36 cellular contexts compared by ENCODE assay signal in genomic region chr2:97698530-97698929, GRCh38. TPM values are rescaled to one million over a fixed set of nuclear protein-coding genes. Genes with fewer than 3 reads are reported as not detected.
"Had no signal": no experiment of that assay in that cellular context is flagged by ENCODE, and none has a peak within 500 bp of the region (broad histone marks: within the 10 kb centered on the region; RNA-seq: fewer than 3 reads in every experiment).

No MANE protein-coding gene starts in this region.

- H3K27me3 ChIP-seq: body of pancreas, breast epithelium, MG63 had no signal

- H3K4me3 ChIP-seq: body of pancreas, breast epithelium, MG63 had no signal

- H3K27ac Mint-ChIP-seq: activated B cell treated with CpG ODN at 0.5 μM for 24 hours; activated CD8-positive, alpha-beta T cell treated with anti-CD3 and anti-CD28 coated beads for 36 hours; activated naive CD8-positive, alpha-beta T cell treated with anti-CD3 and anti-CD28 coated beads for 36 hours; activated T-cell treated with anti-CD3 and anti-CD28 coated beads, Interleukin-2, amount 50 U/mL, for 72 hours; activated T-helper 17 cell treated with anti-CD3 and anti-CD28 coated beads, Interleukin-2, amount 50 U/mL, for 72 hours had no signal

- H3K27me3 Mint-ChIP-seq: activated CD8-positive, alpha-beta T cell treated with anti-CD3 and anti-CD28 coated beads for 36 hours; activated naive CD8-positive, alpha-beta T cell treated with anti-CD3 and anti-CD28 coated beads for 36 hours; activated T-helper 17 cell treated with anti-CD3 and anti-CD28 coated beads, Interleukin-2, amount 50 U/mL, for 72 hours had no signal

- H3K9me3 ChIP-seq: body of pancreas, breast epithelium had no signal

- FAIRE-seq: astrocyte had no signal

- H3K4me1 ChIP-seq: breast epithelium had no signal

- H3K27ac ChIP-seq: body of pancreas, breast epithelium, VCaP had no signal

- DNase-seq: activated B cell treated with CpG ODN at 0.5 μM for 24 hours; activated CD4-positive, alpha-beta T cell treated with anti-CD3 and anti-CD28 coated beads for 4 hours; activated CD4-positive, alpha-beta T cell treated with anti-CD3 and anti-CD28 coated beads, Interleukin-2, amount 50 U/mL, for 1 hour; activated CD4-positive, CD25-positive, alpha-beta regulatory T cell treated with anti-CD3 and anti-CD28 coated beads, Interleukin-2, amount 50 U/mL, for 72 hours; activated CD8-positive, alpha-beta T cell treated with anti-CD3 and anti-CD28 coated beads for 36 hours; activated effector memory CD4-positive, alpha-beta T cell treated with anti-CD3 and anti-CD28 coated beads, Interleukin-2, amount 50 U/mL, for 16 hours; activated naive CD4-positive, alpha-beta T cell; activated naive CD4-positive, alpha-beta T cell treated with anti-CD3 and anti-CD28 coated beads, Interleukin-2, amount 50 U/mL, for 16 hours; activated naive CD8-positive, alpha-beta T cell treated with anti-CD3 and anti-CD28 coated beads for 36 hours; activated T-cell treated with anti-CD3 and anti-CD28 coated beads, Interleukin-2, amount 50 U/mL, for 1 hour; activated T-cell treated with anti-CD3 and anti-CD28 coated beads, Interleukin-2, amount 50 U/mL, for 72 hours; amygdala; body of pancreas; caudate nucleus; cerebellar nuclear complex; Kasumi-1; KBM-7; MG63; NCI-H1048; NCI-H1105 treated with DMSO at 0.1 percent for 48 hours; NCI-H1436; NCI-H1694 treated with DMSO at 0.1 percent for 48 hours; NCI-H2029; NCI-H345; NCI-H524 treated with DMSO at 0.1 percent for 48 hours; NK-92 treated with Interleukin-12 subunit alpha and Interleukin-12 subunit beta, amount 100 ng/mL, for 24 hours; Right ventricle myocardium superior; SW 1271; T-helper 1 cell; T-helper 2 cell; T-helper 9 cell had no signal

- H3K9me3 Mint-ChIP-seq: activated B cell treated with CpG ODN at 0.5 μM for 24 hours; activated CD8-positive, alpha-beta T cell treated with anti-CD3 and anti-CD28 coated beads for 36 hours; activated naive CD8-positive, alpha-beta T cell treated with anti-CD3 and anti-CD28 coated beads for 36 hours; activated T-cell treated with anti-CD3 and anti-CD28 coated beads, Interleukin-2, amount 50 U/mL, for 72 hours; activated T-helper 17 cell treated with anti-CD3 and anti-CD28 coated beads, Interleukin-2, amount 50 U/mL, for 72 hours had no signal

- ATAC-seq: activated CD8-positive, alpha-beta T cell treated with anti-CD3 and anti-CD28 coated beads for 36 hours; activated T-cell treated with anti-CD3 and anti-CD28 coated beads, Interleukin-2, amount 50 U/mL, for 72 hours; activated T-helper 17 cell treated with anti-CD3 and anti-CD28 coated beads, Interleukin-2, amount 50 U/mL, for 72 hours; body of pancreas had no signal

- H3K4me3 Mint-ChIP-seq: activated B cell treated with CpG ODN at 0.5 μM for 24 hours; activated CD8-positive, alpha-beta T cell treated with anti-CD3 and anti-CD28 coated beads for 36 hours; activated naive CD8-positive, alpha-beta T cell treated with anti-CD3 and anti-CD28 coated beads for 36 hours; activated T-cell treated with anti-CD3 and anti-CD28 coated beads, Interleukin-2, amount 50 U/mL, for 72 hours; activated T-helper 17 cell treated with anti-CD3 and anti-CD28 coated beads, Interleukin-2, amount 50 U/mL, for 72 hours had no signal

- H3K36me3 ChIP-seq: breast epithelium, MG63 had no signal

- H3K36me3 Mint-ChIP-seq: activated naive CD8-positive, alpha-beta T cell treated with anti-CD3 and anti-CD28 coated beads for 36 hours had no signal

RNA-seq across cellular contexts. Expression of gene ZAP70, which starts 14.8 kb away (rescaled TPM):
- total RNA-seq: NCI-H460 had no signal
